11 cellular contexts compared by ENCODE assay signal in genomic region chr9:98120476-98120875, GRCh38. TPM values are rescaled to one million over a fixed set of nuclear protein-coding genes. Genes with fewer than 3 reads are reported as not detected.
DNase-seq lines count a peak whose midpoint lies in the region; ATAC-seq and TF ChIP-seq lines count a peak whose summit lies in the region.
"Had no signal": no experiment of that assay in that cellular context is flagged by ENCODE, and none has a peak within 500 bp of the region (broad histone marks: within the 10 kb centered on the region; RNA-seq: fewer than 3 reads in every experiment).

No MANE protein-coding gene starts in this region.

- H3K4me3 ChIP-seq in right cardiac atrium (ENCODE audit: low read length), result no peak overlapping the region

- H3K4me1 Mint-ChIP-seq in activated T-helper 1 cell treated with anti-CD3 and anti-CD28 coated beads, Interleukin-12 subunit alpha, Interleukin-12 subunit beta, Interleukin-2, Interleukin-4 antibody, amounts not matched to agents 30 ng/mL and 10 ng/mL and 1 ng/mL, durations not matched to agents 14 hours and 24 hours and 36 hours (ENCODE audit: low read depth), result peaks cover 42% of the 10 kb centered on the region
- peaks cover 15% of the 10 kb centered on the region for H3K4me1 Mint-ChIP-seq in mesothelial cell of epicardium

- H3K27me3 Mint-ChIP-seq in activated T-helper 1 cell treated with anti-CD3 and anti-CD28 coated beads, Interleukin-12 subunit alpha, Interleukin-12 subunit beta, Interleukin-2, Interleukin-4 antibody, amounts not matched to agents 30 ng/mL and 10 ng/mL and 1 ng/mL, durations not matched to agents 14 hours and 24 hours and 36 hours (ENCODE audit: insufficient read depth), result no peaks in the 10 kb centered on the region
- no peaks in the 10 kb centered on the region for H3K27me3 Mint-ChIP-seq in mesothelial cell of epicardium (ENCODE audit: low read depth)

- H3K9me3 Mint-ChIP-seq in activated T-helper 1 cell treated with anti-CD3 and anti-CD28 coated beads, Interleukin-12 subunit alpha, Interleukin-12 subunit beta, Interleukin-2, Interleukin-4 antibody, amounts not matched to agents 30 ng/mL and 10 ng/mL and 1 ng/mL, durations not matched to agents 14 hours and 24 hours and 36 hours, result no peaks in the 10 kb centered on the region
- H3K9me3 Mint-ChIP-seq in mesothelial cell of epicardium, result no peaks in the 10 kb centered on the region

- peak overlapping the region; percentile 76 for H3K4me3 Mint-ChIP-seq in activated T-helper 1 cell treated with anti-CD3 and anti-CD28 coated beads, Interleukin-12 subunit alpha, Interleukin-12 subunit beta, Interleukin-2, Interleukin-4 antibody, amounts not matched to agents 30 ng/mL and 10 ng/mL and 1 ng/mL, durations not matched to agents 14 hours and 24 hours and 36 hours
- H3K4me3 Mint-ChIP-seq in mesothelial cell of epicardium, result peak overlapping the region; percentile 47

- intact Hi-C loops in right cardiac atrium (cut with DNase I) (no loop called here), cardiac septum (cut with DNase I) (no loop called here)
- intact Hi-C loops in activated T-helper 1 cell treated with anti-CD3 and anti-CD28 coated beads, Interleukin-12 subunit alpha, Interleukin-12 subunit beta, Interleukin-2, Interleukin-4 antibody, amounts not matched to agents 30 ng/mL and 10 ng/mL and 1 ng/mL, durations not matched to agents 14 hours and 24 hours and 36 hours (cut with micrococcal nuclease), result no loop called here

- no peaks in the 10 kb centered on the region for H3K9me3 ChIP-seq in right cardiac atrium (ENCODE audit: control insufficient read depth, low read length)

- no peaks in the 10 kb centered on the region for H3K27me3 ChIP-seq in right cardiac atrium (ENCODE audit: control insufficient read depth, insufficient read depth)

- no peak for DNase-seq in right cardiac atrium
- DNase-seq in cardiac septum (ENCODE audit: low spot score), result no peak
- no peak for DNase-seq in activated T-helper 1 cell treated with anti-CD3 and anti-CD28 coated beads, Interleukin-12 subunit alpha, Interleukin-12 subunit beta, Interleukin-2, Interleukin-4 antibody, amounts not matched to agents 30 ng/mL and 10 ng/mL and 1 ng/mL, durations not matched to agents 14 hours and 24 hours and 36 hours (ENCODE audit: low spot score)
- DNase-seq in mesothelial cell of epicardium (ENCODE audit: low spot score in 2 of 2, unreplicated experiment in 2 of 2), result no peak
- no peak for DNase-seq in SKM-1 treated with dmso at 0.1 percent for 144 hours (lab: John Stamatoyannopoulos, UW; ENCODE audit: unreplicated experiment)
- no peak for DNase-seq in stimulated activated CD4-positive, alpha-beta T cell treated with anti-CD3 and anti-CD28 coated beads, Interleukin-4, amount 100 ng/mL, for 1 hour
- DNase-seq in NCI-H748 (lab: John Stamatoyannopoulos, UW; ENCODE audit: unreplicated experiment), result no peak
- no peak for DNase-seq in EL
- DNase-seq: anterior cingulate cortex, NCI-H82, substantia nigra had no signal

- peak overlapping the region; percentile 70 for H3K27ac Mint-ChIP-seq in activated T-helper 1 cell treated with anti-CD3 and anti-CD28 coated beads, Interleukin-12 subunit alpha, Interleukin-12 subunit beta, Interleukin-2, Interleukin-4 antibody, amounts not matched to agents 30 ng/mL and 10 ng/mL and 1 ng/mL, durations not matched to agents 14 hours and 24 hours and 36 hours
- H3K27ac Mint-ChIP-seq in mesothelial cell of epicardium, result peak overlapping the region; percentile 54

- TF ChIP-seq CTCF in mesothelial cell of epicardium (IDR thresholded peaks at IDR 0.05; ENCODE audit: unreplicated experiment), result no peak

- H3K27ac ChIP-seq in right cardiac atrium (ENCODE audit: low read length), result peak overlapping the region; percentile 33

- no peak for ATAC-seq in right cardiac atrium

- 59% methylated on average over 3 of the region's 3 CpGs for WGBS in right cardiac atrium

- peaks cover 9% of the 10 kb centered on the region for H3K36me3 Mint-ChIP-seq in activated T-helper 1 cell treated with anti-CD3 and anti-CD28 coated beads, Interleukin-12 subunit alpha, Interleukin-12 subunit beta, Interleukin-2, Interleukin-4 antibody, amounts not matched to agents 30 ng/mL and 10 ng/mL and 1 ng/mL, durations not matched to agents 14 hours and 24 hours and 36 hours (ENCODE audit: low read depth)
- H3K36me3 Mint-ChIP-seq in mesothelial cell of epicardium, result peaks cover 3% of the 10 kb centered on the region

- H3K4me1 ChIP-seq in right cardiac atrium (ENCODE audit: control insufficient read depth, insufficient read depth, low read length), result peaks cover 4% of the 10 kb centered on the region

RNA-seq across cellular contexts. Expression of gene TRIM14, which starts 1.5 kb away (rescaled TPM):
- total RNA-seq in right cardiac atrium (1 to 10 TPM; 3.8 to 8.1 (median 4.8) TPM), cardiac septum (1.8 TPM), mesothelial cell of epicardium (10.1 to 12.2 TPM (median 11.5 TPM) in 3 replicates)
- polyA plus RNA-seq in right cardiac atrium, result 1.2 TPM
- total RNA-seq in activated T-helper 1 cell treated with anti-CD3 and anti-CD28 coated beads, Interleukin-12 subunit alpha, Interleukin-12 subunit beta, Interleukin-2, Interleukin-4 antibody, amounts not matched to agents 30 ng/mL and 10 ng/mL and 1 ng/mL, durations not matched to agents 14 hours and 24 hours and 36 hours, result 41.7 and 42.0 TPM in 2 replicates
